In the genomic region with DNA sequence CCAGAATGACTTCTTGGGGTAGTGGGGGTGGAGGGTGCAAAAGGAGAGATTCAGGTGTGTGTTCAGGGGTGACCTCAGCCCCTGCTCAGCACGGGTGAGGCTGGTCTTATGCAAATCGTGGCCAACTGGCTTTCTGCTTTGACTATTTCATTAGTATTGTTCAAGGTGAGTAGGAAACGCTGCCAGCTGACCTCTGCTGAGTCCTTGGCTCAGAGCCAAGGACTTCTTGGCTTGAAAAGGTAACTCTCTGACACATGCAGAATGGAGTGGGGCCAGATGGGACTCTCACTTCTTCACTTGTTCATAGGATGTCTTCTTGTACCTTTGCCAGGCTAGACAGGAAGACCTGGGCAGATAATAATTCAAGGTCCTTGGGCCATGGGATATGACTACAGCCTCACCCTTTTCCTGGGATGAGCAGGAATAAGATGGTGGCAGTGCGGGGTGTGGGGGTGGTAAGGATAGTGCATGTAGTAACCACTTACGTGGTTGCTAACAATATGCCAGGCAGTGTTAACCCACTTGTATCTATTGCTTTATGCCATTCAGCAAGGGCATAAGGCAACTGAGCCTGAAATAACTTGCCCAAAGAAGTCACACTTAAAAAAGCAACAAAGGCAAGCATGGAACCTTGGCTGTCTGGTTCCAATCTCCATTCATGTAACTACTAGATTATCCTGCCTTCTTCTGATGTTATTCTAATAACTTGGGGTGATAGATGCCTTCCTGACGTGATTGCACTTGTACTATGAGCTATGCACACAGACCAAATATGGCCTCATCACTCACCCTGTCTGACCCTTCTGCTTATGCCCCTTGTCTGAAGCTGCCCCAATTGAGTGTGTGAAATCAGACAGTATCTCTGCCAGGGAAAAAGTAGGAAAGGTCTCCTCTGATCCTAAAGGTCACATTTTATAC, we compare ENCODE assay signal across 14 cellular contexts.
A peak's percentile ranks its signal among the peaks of the same experiment; 100 is the strongest.
DNase-seq lines count a peak whose midpoint lies in the region; ATAC-seq, FAIRE-seq and TF ChIP-seq lines count a peak whose summit lies in the region.
"Had no signal": no experiment of that assay in that cellular context is flagged by ENCODE, and none has a peak within 500 bp of the region (broad histone marks: within the 10 kb centered on the region; RNA-seq: fewer than 3 reads in every experiment).

No MANE protein-coding gene starts in this region.

- no peak for FAIRE-seq in HTR-8/SVneo (lab: Jason Lieb, UNC)

- no peak overlapping the region for H3K4me3 ChIP-seq in osteoblast (ENCODE audit: insufficient read depth, low read length)
- H3K4me3 ChIP-seq: GM23248, tibial artery had no signal

- H3K27me3 ChIP-seq in osteoblast (ENCODE audit: insufficient read depth, low read length) = no peaks in the 10 kb centered on the region
- H3K27me3 ChIP-seq: BE2C, tibial artery had no signal

- no peaks in the 10 kb centered on the region for H4K20me1 ChIP-seq in osteoblast (ENCODE audit: insufficient read depth, low read length)

- no peak overlapping the region for H2AFZ ChIP-seq in osteoblast (ENCODE audit: low read length)
- H2AFZ ChIP-seq: GM23248 had no signal

- POLR2A ChIA-PET in activated CD8-positive, alpha-beta T cell treated with anti-CD3 and anti-CD28 coated beads, Interleukin-2, amount 10 ng/mL, durations not matched to agents 7 days and 5 days (lab: Charles Lee) = no interaction called here

- no peaks in the 10 kb centered on the region for H3K27me3 Mint-ChIP-seq in activated CD8-positive, alpha-beta T cell treated with anti-CD3 and anti-CD28 coated beads, Interleukin-2, amount 10 ng/mL, durations not matched to agents 7 days and 5 days (ENCODE audit: low read depth)
- H3K27me3 Mint-ChIP-seq: memory B cell had no signal

- no peaks in the 10 kb centered on the region for H3K4me1 Mint-ChIP-seq in activated CD8-positive, alpha-beta T cell treated with anti-CD3 and anti-CD28 coated beads, Interleukin-2, amount 10 ng/mL, durations not matched to agents 7 days and 5 days (ENCODE audit: low read depth)

- no peaks in the 10 kb centered on the region for H3K36me3 Mint-ChIP-seq in activated CD8-positive, alpha-beta T cell treated with anti-CD3 and anti-CD28 coated beads, Interleukin-2, amount 10 ng/mL, durations not matched to agents 7 days and 5 days (ENCODE audit: low read depth)
- H3K36me3 Mint-ChIP-seq: memory B cell had no signal

- H3K4me1 ChIP-seq in osteoblast (ENCODE audit: insufficient read depth, low read length) = no peaks in the 10 kb centered on the region
- H3K4me1 ChIP-seq: BE2C had no signal

- H3K79me2 ChIP-seq in osteoblast (ENCODE audit: insufficient read depth, low read length) = no peaks in the 10 kb centered on the region

- H3K9me3 Mint-ChIP-seq in activated CD8-positive, alpha-beta T cell treated with anti-CD3 and anti-CD28 coated beads, Interleukin-2, amount 10 ng/mL, durations not matched to agents 7 days and 5 days (ENCODE audit: insufficient read depth) = no peaks in the 10 kb centered on the region
- H3K9me3 Mint-ChIP-seq: memory B cell had no signal

- no peak for TF ChIP-seq CTCF in osteoblast (IDR thresholded peaks at IDR 0.05; ENCODE audit: extremely low read depth, low read depth, low read length)

- no peak overlapping the region for H3K4me2 ChIP-seq in osteoblast (ENCODE audit: insufficient read depth, low read length)

- H3K27ac ChIP-seq in osteoblast (ENCODE audit: low read depth, low read length) = no peak overlapping the region
- H3K27ac ChIP-seq: GM23248 had no signal

- peak; percentile 45 for ATAC-seq in left colon
- no peak for ATAC-seq in GM18867 (IDR thresholded peaks at IDR 0.05; ENCODE audit: unreplicated experiment)
- no peak for ATAC-seq in activated CD8-positive, alpha-beta T cell treated with anti-CD3 and anti-CD28 coated beads, Interleukin-2, amount 10 ng/mL, durations not matched to agents 7 days and 5 days

- intact Hi-C loops in left colon (cut with DNase I, micrococcal nuclease) = no loop called here

- H3K36me3 ChIP-seq in osteoblast (ENCODE audit: insufficient read depth, low read length) = no peaks in the 10 kb centered on the region
- H3K36me3 ChIP-seq: BE2C had no signal

- no peak overlapping the region for H3K4me3 Mint-ChIP-seq in activated CD8-positive, alpha-beta T cell treated with anti-CD3 and anti-CD28 coated beads, Interleukin-2, amount 10 ng/mL, durations not matched to agents 7 days and 5 days
- H3K4me3 Mint-ChIP-seq: memory B cell had no signal

- DNase-seq in COR-L47 (lab: John Stamatoyannopoulos, UW) = peak; percentile 34
- peak; percentile 47 for DNase-seq in NCI-H1092 treated with DMSO at 0.1 percent for 48 hours (lab: John Stamatoyannopoulos, UW)
- peak; percentile 90 for DNase-seq in RPMI8226
- peak in 1 of 2 donors; percentile 9 for DNase-seq in left colon
- DNase-seq in activated CD8-positive, alpha-beta T cell treated with anti-CD3 and anti-CD28 coated beads, Interleukin-2, amount 10 ng/mL, durations not matched to agents 7 days and 5 days = no peak
- DNase-seq in HTR-8/SVneo (ENCODE audit: insufficient read length, low spot score) = no peak
- no peak for DNase-seq in osteoblast (ENCODE audit: insufficient read length, low spot score, missing footprints)
- DNase-seq: BE2C; effector CD4-positive, alpha-beta T cell; GM23248; retina; tibial artery had no signal

- CTCF ChIA-PET in activated CD8-positive, alpha-beta T cell treated with anti-CD3 and anti-CD28 coated beads, Interleukin-2, amount 10 ng/mL, durations not matched to agents 7 days and 5 days (lab: Charles Lee) = no interaction called here

- H3K9me3 ChIP-seq in osteoblast (ENCODE audit: low read depth, low read length) = no peaks in the 10 kb centered on the region
- H3K9me3 ChIP-seq: BE2C, tibial artery had no signal

- no peak overlapping the region for H3K27ac Mint-ChIP-seq in activated CD8-positive, alpha-beta T cell treated with anti-CD3 and anti-CD28 coated beads, Interleukin-2, amount 10 ng/mL, durations not matched to agents 7 days and 5 days
- H3K27ac Mint-ChIP-seq: memory B cell had no signal

Comparison
In these comparisons a context has a peak if more than half of its experiments do, and no peak if none do; other contexts are left out.
1. DNase-seq: peak in COR-L47 (single experiment), NCI-H1092 treated with DMSO at 0.1 percent for 48 hours (single experiment) and RPMI8226 (single experiment); none in activated CD8-positive, alpha-beta T cell treated with anti-CD3 and anti-CD28 coated beads, Interleukin-2, amount 10 ng/mL, durations not matched to agents 7 days and 5 days (single experiment), HTR-8/SVneo (single experiment) and osteoblast (single experiment).